Comparison of ENCODE assay signal across 12 cellular contexts in the genomic region with DNA sequence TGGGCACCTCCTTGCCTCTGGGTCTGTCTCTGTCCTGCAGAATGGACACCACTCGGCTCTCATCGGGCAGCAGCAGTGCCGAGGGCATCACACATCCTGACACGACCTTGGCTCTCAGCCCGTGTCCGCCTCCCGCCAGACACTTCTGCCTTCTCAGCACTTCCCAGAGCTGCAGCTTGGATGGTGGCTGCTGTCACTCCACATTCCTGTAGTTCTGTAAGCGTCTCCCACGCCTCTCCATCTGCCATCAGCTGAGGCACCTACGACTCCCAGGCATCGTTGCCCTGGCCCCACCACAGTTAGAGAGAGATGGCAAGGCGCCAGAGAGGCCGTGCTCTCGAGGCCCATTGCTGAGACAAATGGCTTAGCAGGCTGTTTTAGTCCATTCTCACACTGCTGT.
DNase-seq lines count a peak whose midpoint lies in the region; ATAC-seq, FAIRE-seq and TF ChIP-seq lines count a peak whose summit lies in the region.
"Had no signal": no experiment of that assay in that cellular context is flagged by ENCODE, and none has a peak within 500 bp of the region (broad histone marks: within the 10 kb centered on the region; RNA-seq: fewer than 3 reads in every experiment).

No MANE protein-coding gene starts in this region.

- ATAC-seq in activated T-helper 17 cell treated with anti-CD3 and anti-CD28 coated beads, Interleukin-2, amount 50 U/mL, for 72 hours (replicated peaks) = no peak
- peak; percentile 91 for ATAC-seq in left ventricle myocardium superior
- peak; percentile 90 to 95 (median 93) for ATAC-seq in psoas muscle
- ATAC-seq in GM18520 (IDR thresholded peaks at IDR 0.05; ENCODE audit: unreplicated experiment) = no peak
- no peak for ATAC-seq in T-cell (replicated peaks in 1 of 4)

- H3K4me3 Mint-ChIP-seq in activated T-helper 17 cell treated with anti-CD3 and anti-CD28 coated beads, Interleukin-2, amount 50 U/mL, for 72 hours = peak overlapping the region; percentile 71
- H3K4me3 Mint-ChIP-seq in T-cell = no peak overlapping the region
- H3K4me3 Mint-ChIP-seq: activated naive CD4-positive, alpha-beta T cell treated with anti-CD3 and anti-CD28 coated beads, Interleukin-2, amount 10 ng/mL, durations not matched to agents 7 days and 5 days had no signal

- intact Hi-C loops in left ventricle myocardium superior (cut with micrococcal nuclease) (no loop called here), psoas muscle (cut with DNase I) (no loop called here)

- H3K9me3 ChIP-seq in psoas muscle = no peaks in the 10 kb centered on the region

- peaks cover 34% of the 10 kb centered on the region for H3K4me1 Mint-ChIP-seq in activated T-helper 17 cell treated with anti-CD3 and anti-CD28 coated beads, Interleukin-2, amount 50 U/mL, for 72 hours
- peaks cover 30 to 43% (median 40%) of the 10 kb centered on the region in 3 donors for H3K4me1 Mint-ChIP-seq in T-cell

- H3K27me3 ChIP-seq in psoas muscle (ENCODE audit: insufficient read depth in 3 of 3, low read length in 2 of 3) = no peaks in the 10 kb centered on the region

- CTCF ChIA-PET in T-cell (lab: Charles Lee) = no interaction called here

- peak overlapping the region; percentile 82 for H3K27ac ChIP-seq in psoas muscle

- no peaks in the 10 kb centered on the region for H3K9me3 Mint-ChIP-seq in activated T-helper 17 cell treated with anti-CD3 and anti-CD28 coated beads, Interleukin-2, amount 50 U/mL, for 72 hours
- H3K9me3 Mint-ChIP-seq in T-cell = no peaks in the 10 kb centered on the region

- TF ChIP-seq CTCF in psoas muscle (IDR thresholded peaks at IDR 0.05) = no peak

- no peak for FAIRE-seq in GM19239 (lab: Jason Lieb, UNC)
- FAIRE-seq: TTC549 had no signal

- peak overlapping the region; percentile 87 for H3K27ac Mint-ChIP-seq in activated T-helper 17 cell treated with anti-CD3 and anti-CD28 coated beads, Interleukin-2, amount 50 U/mL, for 72 hours
- H3K27ac Mint-ChIP-seq in T-cell = no peak overlapping the region

- POLR2A ChIA-PET in T-cell (lab: Charles Lee) = no interaction called here

- H3K4me3 ChIP-seq in psoas muscle = no peak overlapping the region

- DNase-seq in NCI-H446 (lab: John Stamatoyannopoulos, UW) (peak; percentile 36 to 77), left ventricle myocardium superior (peak; percentile 82), psoas muscle (peak; percentile 86 to 94), T-cell (no peak), T-helper 2 cell (no peak), GM19239 (ENCODE audit: insufficient read length, low spot score) (no peak)
- DNase-seq: EL, H7 had no signal

- H3K36me3 ChIP-seq in psoas muscle (ENCODE audit: insufficient read depth in 1 of 2, low read depth in 1 of 2) = no peaks in the 10 kb centered on the region

- H3K4me1 ChIP-seq in psoas muscle = peaks cover 34% of the 10 kb centered on the region

- H3K36me3 Mint-ChIP-seq in activated T-helper 17 cell treated with anti-CD3 and anti-CD28 coated beads, Interleukin-2, amount 50 U/mL, for 72 hours (ENCODE audit: low read depth) = peaks cover 62% of the 10 kb centered on the region
- H3K36me3 Mint-ChIP-seq in T-cell = peaks cover 55% of the 10 kb centered on the region

- WGBS in psoas muscle, 3 donors = 19 to 25% (median 21%) methylated on average over 14 of the region's 14 CpGs

- no peaks in the 10 kb centered on the region for H3K27me3 Mint-ChIP-seq in activated T-helper 17 cell treated with anti-CD3 and anti-CD28 coated beads, Interleukin-2, amount 50 U/mL, for 72 hours
- no peaks in the 10 kb centered on the region for H3K27me3 Mint-ChIP-seq in T-cell
- H3K27me3 Mint-ChIP-seq: activated naive CD4-positive, alpha-beta T cell treated with anti-CD3 and anti-CD28 coated beads, Interleukin-2, amount 10 ng/mL, durations not matched to agents 7 days and 5 days had no signal

Comparison
In these comparisons a context has a peak if more than half of its experiments do, and no peak if none do; other contexts are left out.
1. DNase-seq: peak in NCI-H446 (2 of 2), left ventricle myocardium superior (single experiment) and psoas muscle (2 of 2); none in T-cell (0 of 34), T-helper 2 cell (0 of 5) and GM19239 (single experiment).
2. ATAC-seq: peak in left ventricle myocardium superior (single experiment) and psoas muscle (4 of 4); none in activated T-helper 17 cell treated with anti-CD3 and anti-CD28 coated beads, Interleukin-2, amount 50 U/mL, for 72 hours (single experiment), GM18520 (single experiment) and T-cell (0 of 4).